1 cellular context compared by ENCODE assay signal in the genomic region with DNA sequence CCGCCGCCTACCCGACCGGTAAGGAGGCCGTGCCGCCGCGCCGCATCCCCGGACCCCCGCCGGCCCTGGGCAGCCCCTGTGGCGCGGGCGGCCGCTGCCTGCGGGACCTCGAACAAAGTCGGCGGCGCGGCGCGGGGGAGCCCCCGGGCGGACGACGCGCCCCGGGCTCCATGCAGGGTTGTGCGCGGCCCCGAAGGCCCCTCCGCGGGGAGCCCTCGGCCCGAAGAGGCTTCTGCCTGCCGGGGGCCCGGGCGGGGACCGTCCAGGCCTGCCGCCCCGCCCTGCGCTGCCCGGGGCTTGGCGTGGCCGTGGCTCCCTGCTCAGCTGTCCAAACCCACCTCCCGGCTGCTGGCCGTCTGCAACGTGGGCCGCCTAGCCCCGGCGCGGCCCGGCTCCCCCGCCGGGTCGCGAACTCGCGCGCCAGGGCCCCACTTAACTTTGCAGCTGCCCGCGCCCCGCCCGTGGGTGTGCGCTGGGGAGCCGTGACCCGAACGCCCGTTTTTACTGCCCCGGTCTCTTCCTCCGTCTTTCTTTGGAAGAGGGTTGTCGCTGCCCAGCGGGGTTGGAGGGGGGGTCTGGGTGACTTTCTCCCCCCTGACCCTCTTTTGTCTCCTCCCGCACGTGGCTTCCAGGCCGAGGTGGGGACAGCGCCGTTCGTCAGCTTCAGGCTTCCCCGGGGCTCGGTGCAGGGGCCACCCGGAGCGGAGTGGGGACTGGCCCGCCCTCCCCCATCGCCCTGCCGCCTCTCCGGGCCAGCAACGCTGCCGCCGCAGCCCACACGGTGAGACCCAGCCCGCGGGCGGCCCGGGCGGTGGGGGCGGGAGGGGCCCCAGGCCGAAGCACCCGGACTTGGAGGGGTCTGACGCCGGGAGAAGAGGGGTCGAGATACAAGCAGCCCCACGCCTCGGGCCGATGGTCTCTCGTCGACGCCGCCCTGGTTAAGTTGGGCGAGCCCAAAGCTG.
TF ChIP-seq lines count a peak whose summit lies in the region.

No MANE protein-coding gene starts in this region.

TF ChIP-seq in HepG2, 621 proteins besides CTCF, POLR2A, EP300 and RAD21 (continued from another document and continues in another):
- TF ChIP-seq, protein P1, sequence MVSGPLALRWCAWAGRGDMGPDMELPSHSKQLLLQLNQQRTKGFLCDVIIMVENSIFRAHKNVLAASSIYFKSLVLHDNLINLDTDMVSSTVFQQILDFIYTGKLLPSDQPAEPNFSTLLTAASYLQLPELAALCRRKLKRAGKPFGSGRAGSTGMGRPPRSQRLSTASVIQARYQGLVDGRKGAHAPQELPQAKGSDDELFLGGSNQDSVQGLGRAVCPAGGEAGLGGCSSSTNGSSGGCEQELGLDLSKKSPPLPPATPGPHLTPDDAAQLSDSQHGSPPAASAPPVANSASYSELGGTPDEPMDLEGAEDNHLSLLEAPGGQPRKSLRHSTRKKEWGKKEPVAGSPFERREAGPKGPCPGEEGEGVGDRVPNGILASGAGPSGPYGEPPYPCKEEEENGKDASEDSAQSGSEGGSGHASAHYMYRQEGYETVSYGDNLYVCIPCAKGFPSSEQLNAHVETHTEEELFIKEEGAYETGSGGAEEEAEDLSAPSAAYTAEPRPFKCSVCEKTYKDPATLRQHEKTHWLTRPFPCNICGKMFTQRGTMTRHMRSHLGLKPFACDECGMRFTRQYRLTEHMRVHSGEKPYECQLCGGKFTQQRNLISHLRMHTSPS (CRISPR knock-in tag; IDR thresholded peaks at IDR 0.05; ENCODE audit: low read depth) = no peak
- TF ChIP-seq MAF1 (CRISPR knock-in tag; IDR thresholded peaks at IDR 0.05; ENCODE audit: borderline replicate concordance) (no peak), RBFOX2 (IDR thresholded peaks at IDR 0.05; ENCODE audit: low read depth, low read length) (peak; percentile 32; the same call in 1 of the 2 replicates), YEATS2 (CRISPR knock-in tag; IDR thresholded peaks at IDR 0.05; ENCODE audit: borderline replicate concordance) (0 out of 2 replicates have a peak, but pooled peaks have one; percentile 21), ZFY (CRISPR knock-in tag; IDR thresholded peaks at IDR 0.05) (peak; percentile 53; the same call in 1 of the 2 replicates), ZNF556 (CRISPR knock-in tag; IDR thresholded peaks at IDR 0.05; ENCODE audit: borderline replicate concordance) (no peak), HMG20B (CRISPR knock-in tag; conservative IDR thresholded peaks at IDR 0.05) (no peak), ZNF777 (CRISPR knock-in tag; IDR thresholded peaks at IDR 0.05) (peak; percentile 77), HNRNPLL (IDR thresholded peaks at IDR 0.05; ENCODE audit: low read depth, low read length, poor library complexity, severe bottlenecking) (peak; percentile 47), ZNF891 (CRISPR knock-in tag; IDR thresholded peaks at IDR 0.05) (0 out of 2 replicates have a peak, but pooled peaks have one; percentile 36), SP2 (CRISPR knock-in tag; IDR thresholded peaks at IDR 0.05) (no peak), EHMT2 (IDR thresholded peaks at IDR 0.05; ENCODE audit: borderline replicate concordance, low read depth, low read length) (no peak), MYC (CRISPR knock-in tag; IDR thresholded peaks at IDR 0.05; ENCODE audit: borderline replicate concordance) (peak; percentile 58), ZNF709 (CRISPR knock-in tag; IDR thresholded peaks at IDR 0.05) (peak; percentile 48; the same call in 1 of the 2 replicates), NRL (CRISPR knock-in tag; IDR thresholded peaks at IDR 0.05; ENCODE audit: borderline replicate concordance) (no peak), ZNF766 (CRISPR knock-in tag; IDR thresholded peaks at IDR 0.05; ENCODE audit: borderline replicate concordance) (0 out of 2 replicates have a peak, but pooled peaks have one; percentile 50), ZNF292 (CRISPR knock-in tag; IDR thresholded peaks at IDR 0.05; ENCODE audit: borderline replicate concordance, low read depth) (no peak), PHF8 (CRISPR knock-in tag; IDR thresholded peaks at IDR 0.05) (peak; percentile 50), ZNF496 (CRISPR knock-in tag; IDR thresholded peaks at IDR 0.05; ENCODE audit: insufficient replicate concordance) (no peak), FOSL1 (CRISPR knock-in tag; IDR thresholded peaks at IDR 0.05; ENCODE audit: borderline replicate concordance) (no peak), ZNF501 (CRISPR knock-in tag; IDR thresholded peaks at IDR 0.05) (peak; percentile 49; the same call in 1 of the 2 replicates), RXRA (CRISPR knock-in tag; IDR thresholded peaks at IDR 0.05) (no peak; the same call in 1 of the 2 replicates), PTBP1 (IDR thresholded peaks at IDR 0.05; ENCODE audit: low read depth, low read length, poor library complexity, severe bottlenecking) (no peak), FOSL2 (CRISPR knock-in tag; IDR thresholded peaks at IDR 0.05) (no peak), ZNF3 (CRISPR knock-in tag; IDR thresholded peaks at IDR 0.05) (no peak), SALL2 (CRISPR knock-in tag; IDR thresholded peaks at IDR 0.05) (no peak)
- TF ChIP-seq, protein P2, sequence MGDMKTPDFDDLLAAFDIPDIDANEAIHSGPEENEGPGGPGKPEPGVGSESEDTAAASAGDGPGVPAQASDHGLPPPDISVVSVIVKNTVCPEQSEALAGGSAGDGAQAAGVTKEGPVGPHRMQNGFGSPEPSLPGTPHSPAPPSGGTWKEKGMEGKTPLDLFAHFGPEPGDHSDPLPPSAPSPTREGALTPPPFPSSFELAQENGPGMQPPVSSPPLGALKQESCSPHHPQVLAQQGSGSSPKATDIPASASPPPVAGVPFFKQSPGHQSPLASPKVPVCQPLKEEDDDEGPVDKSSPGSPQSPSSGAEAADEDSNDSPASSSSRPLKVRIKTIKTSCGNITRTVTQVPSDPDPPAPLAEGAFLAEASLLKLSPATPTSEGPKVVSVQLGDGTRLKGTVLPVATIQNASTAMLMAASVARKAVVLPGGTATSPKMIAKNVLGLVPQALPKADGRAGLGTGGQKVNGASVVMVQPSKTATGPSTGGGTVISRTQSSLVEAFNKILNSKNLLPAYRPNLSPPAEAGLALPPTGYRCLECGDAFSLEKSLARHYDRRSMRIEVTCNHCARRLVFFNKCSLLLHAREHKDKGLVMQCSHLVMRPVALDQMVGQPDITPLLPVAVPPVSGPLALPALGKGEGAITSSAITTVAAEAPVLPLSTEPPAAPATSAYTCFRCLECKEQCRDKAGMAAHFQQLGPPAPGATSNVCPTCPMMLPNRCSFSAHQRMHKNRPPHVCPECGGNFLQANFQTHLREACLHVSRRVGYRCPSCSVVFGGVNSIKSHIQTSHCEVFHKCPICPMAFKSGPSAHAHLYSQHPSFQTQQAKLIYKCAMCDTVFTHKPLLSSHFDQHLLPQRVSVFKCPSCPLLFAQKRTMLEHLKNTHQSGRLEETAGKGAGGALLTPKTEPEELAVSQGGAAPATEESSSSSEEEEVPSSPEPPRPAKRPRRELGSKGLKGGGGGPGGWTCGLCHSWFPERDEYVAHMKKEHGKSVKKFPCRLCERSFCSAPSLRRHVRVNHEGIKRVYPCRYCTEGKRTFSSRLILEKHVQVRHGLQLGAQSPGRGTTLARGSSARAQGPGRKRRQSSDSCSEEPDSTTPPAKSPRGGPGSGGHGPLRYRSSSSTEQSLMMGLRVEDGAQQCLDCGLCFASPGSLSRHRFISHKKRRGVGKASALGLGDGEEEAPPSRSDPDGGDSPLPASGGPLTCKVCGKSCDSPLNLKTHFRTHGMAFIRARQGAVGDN (CRISPR knock-in tag; IDR thresholded peaks at IDR 0.05) = peak; percentile 77
- TF ChIP-seq, protein P3, sequence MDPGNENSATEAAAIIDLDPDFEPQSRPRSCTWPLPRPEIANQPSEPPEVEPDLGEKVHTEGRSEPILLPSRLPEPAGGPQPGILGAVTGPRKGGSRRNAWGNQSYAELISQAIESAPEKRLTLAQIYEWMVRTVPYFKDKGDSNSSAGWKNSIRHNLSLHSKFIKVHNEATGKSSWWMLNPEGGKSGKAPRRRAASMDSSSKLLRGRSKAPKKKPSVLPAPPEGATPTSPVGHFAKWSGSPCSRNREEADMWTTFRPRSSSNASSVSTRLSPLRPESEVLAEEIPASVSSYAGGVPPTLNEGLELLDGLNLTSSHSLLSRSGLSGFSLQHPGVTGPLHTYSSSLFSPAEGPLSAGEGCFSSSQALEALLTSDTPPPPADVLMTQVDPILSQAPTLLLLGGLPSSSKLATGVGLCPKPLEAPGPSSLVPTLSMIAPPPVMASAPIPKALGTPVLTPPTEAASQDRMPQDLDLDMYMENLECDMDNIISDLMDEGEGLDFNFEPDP (CRISPR knock-in tag; conservative IDR thresholded peaks at IDR 0.05) = 0 out of 2 replicates have a peak, but pooled peaks have one; percentile 64
- TF ChIP-seq, protein P4, sequence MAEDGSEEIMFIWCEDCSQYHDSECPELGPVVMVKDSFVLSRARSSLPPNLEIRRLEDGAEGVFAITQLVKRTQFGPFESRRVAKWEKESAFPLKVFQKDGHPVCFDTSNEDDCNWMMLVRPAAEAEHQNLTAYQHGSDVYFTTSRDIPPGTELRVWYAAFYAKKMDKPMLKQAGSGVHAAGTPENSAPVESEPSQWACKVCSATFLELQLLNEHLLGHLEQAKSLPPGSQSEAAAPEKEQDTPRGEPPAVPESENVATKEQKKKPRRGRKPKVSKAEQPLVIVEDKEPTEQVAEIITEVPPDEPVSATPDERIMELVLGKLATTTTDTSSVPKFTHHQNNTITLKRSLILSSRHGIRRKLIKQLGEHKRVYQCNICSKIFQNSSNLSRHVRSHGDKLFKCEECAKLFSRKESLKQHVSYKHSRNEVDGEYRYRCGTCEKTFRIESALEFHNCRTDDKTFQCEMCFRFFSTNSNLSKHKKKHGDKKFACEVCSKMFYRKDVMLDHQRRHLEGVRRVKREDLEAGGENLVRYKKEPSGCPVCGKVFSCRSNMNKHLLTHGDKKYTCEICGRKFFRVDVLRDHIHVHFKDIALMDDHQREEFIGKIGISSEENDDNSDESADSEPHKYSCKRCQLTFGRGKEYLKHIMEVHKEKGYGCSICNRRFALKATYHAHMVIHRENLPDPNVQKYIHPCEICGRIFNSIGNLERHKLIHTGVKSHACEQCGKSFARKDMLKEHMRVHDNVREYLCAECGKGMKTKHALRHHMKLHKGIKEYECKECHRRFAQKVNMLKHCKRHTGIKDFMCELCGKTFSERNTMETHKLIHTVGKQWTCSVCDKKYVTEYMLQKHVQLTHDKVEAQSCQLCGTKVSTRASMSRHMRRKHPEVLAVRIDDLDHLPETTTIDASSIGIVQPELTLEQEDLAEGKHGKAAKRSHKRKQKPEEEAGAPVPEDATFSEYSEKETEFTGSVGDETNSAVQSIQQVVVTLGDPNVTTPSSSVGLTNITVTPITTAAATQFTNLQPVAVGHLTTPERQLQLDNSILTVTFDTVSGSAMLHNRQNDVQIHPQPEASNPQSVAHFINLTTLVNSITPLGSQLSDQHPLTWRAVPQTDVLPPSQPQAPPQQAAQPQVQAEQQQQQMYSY (CRISPR knock-in tag; IDR thresholded peaks at IDR 0.05) = 0 out of 2 replicates have a peak, but pooled peaks have one; percentile 6
- TF ChIP-seq, protein P5, sequence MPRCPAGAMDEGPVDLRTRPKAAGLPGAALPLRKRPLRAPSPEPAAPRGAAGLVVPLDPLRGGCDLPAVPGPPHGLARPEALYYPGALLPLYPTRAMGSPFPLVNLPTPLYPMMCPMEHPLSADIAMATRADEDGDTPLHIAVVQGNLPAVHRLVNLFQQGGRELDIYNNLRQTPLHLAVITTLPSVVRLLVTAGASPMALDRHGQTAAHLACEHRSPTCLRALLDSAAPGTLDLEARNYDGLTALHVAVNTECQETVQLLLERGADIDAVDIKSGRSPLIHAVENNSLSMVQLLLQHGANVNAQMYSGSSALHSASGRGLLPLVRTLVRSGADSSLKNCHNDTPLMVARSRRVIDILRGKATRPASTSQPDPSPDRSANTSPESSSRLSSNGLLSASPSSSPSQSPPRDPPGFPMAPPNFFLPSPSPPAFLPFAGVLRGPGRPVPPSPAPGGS (CRISPR knock-in tag; IDR thresholded peaks at IDR 0.05) = peak; percentile 5; the same call in 1 of the 2 replicates
- TF ChIP-seq, protein P6, sequence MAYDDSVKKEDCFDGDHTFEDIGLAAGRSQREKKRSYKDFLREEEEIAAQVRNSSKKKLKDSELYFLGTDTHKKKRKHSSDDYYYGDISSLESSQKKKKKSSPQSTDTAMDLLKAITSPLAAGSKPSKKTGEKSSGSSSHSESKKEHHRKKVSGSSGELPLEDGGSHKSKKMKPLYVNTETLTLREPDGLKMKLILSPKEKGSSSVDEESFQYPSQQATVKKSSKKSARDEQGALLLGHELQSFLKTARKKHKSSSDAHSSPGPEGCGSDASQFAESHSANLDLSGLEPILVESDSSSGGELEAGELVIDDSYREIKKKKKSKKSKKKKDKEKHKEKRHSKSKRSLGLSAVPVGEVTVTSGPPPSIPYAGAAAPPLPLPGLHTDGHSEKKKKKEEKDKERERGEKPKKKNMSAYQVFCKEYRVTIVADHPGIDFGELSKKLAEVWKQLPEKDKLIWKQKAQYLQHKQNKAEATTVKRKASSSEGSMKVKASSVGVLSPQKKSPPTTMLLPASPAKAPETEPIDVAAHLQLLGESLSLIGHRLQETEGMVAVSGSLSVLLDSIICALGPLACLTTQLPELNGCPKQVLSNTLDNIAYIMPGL (CRISPR knock-in tag; IDR thresholded peaks at IDR 0.05; ENCODE audit: borderline replicate concordance in 1 of 2, low read depth in 1 of 2) = peak in 1 of 2 experiments; percentile 39; a peak in 1 of 4 replicates
- TF ChIP-seq, protein P7, sequence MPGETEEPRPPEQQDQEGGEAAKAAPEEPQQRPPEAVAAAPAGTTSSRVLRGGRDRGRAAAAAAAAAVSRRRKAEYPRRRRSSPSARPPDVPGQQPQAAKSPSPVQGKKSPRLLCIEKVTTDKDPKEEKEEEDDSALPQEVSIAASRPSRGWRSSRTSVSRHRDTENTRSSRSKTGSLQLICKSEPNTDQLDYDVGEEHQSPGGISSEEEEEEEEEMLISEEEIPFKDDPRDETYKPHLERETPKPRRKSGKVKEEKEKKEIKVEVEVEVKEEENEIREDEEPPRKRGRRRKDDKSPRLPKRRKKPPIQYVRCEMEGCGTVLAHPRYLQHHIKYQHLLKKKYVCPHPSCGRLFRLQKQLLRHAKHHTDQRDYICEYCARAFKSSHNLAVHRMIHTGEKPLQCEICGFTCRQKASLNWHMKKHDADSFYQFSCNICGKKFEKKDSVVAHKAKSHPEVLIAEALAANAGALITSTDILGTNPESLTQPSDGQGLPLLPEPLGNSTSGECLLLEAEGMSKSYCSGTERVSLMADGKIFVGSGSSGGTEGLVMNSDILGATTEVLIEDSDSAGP (CRISPR knock-in tag; IDR thresholded peaks at IDR 0.05; ENCODE audit: borderline replicate concordance) = peak; percentile 48; the same call in 1 of the 2 replicates
- TF ChIP-seq, protein P8, sequence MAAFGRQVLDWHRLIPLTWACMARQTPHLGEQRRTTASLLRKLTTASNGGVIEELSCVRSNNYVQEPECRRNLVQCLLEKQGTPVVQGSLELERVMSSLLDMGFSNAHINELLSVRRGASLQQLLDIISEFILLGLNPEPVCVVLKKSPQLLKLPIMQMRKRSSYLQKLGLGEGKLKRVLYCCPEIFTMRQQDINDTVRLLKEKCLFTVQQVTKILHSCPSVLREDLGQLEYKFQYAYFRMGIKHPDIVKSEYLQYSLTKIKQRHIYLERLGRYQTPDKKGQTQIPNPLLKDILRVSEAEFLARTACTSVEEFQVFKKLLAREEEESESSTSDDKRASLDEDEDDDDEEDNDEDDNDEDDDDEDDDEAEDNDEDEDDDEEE (CRISPR knock-in tag; IDR thresholded peaks at IDR 0.05) = peak; percentile 72; the same call in 1 of the 2 replicates
